ENCODE assay signal across 28 cellular contexts in genomic region chr13:61989984-61990383, GRCh38.
"Had no signal": no experiment of that assay in that cellular context is flagged by ENCODE, and none has a peak within 500 bp of the region (broad histone marks: within the 10 kb centered on the region; RNA-seq: fewer than 3 reads in every experiment).

No MANE protein-coding gene starts in this region.

- H3K27me3 Mint-ChIP-seq: natural killer cell treated with Interleukin-12 subunit alpha and Interleukin-12 subunit beta and Interleukin-15 and Interleukin-18, amount 100 ng/mL, for 72 hours; stimulated activated naive B cell treated with anti-CD40 and anti-IgM and Interleukin-4, amounts not matched to agents 10 μg/mL and 1 μg/mL and 100 μg/mL, for 72 hours; stimulated activated naive CD8-positive, alpha-beta T cell treated with anti-CD3 and anti-CD28 coated beads, Interleukin-15, Interleukin-2, amounts not matched to agents 100 ng/mL and 50 ng/mL, for 24 hours had no signal

- H3K4me3 Mint-ChIP-seq: natural killer cell treated with Interleukin-12 subunit alpha and Interleukin-12 subunit beta and Interleukin-15 and Interleukin-18, amount 100 ng/mL, for 72 hours; nephron progenitor cell; neural crest cell; stimulated activated effector memory CD8-positive, alpha-beta T cell treated with anti-CD3 and anti-CD28 coated beads, Interleukin-12 subunit alpha, Interleukin-12 subunit beta, amount 100 ng/mL, for 72 hours; stimulated activated naive B cell treated with anti-CD40 and anti-IgM and Interleukin-4, amounts not matched to agents 10 μg/mL and 1 μg/mL and 100 μg/mL, for 72 hours; stimulated activated naive CD8-positive, alpha-beta T cell treated with anti-CD3 and anti-CD28 coated beads, Interleukin-15, Interleukin-2, amounts not matched to agents 100 ng/mL and 50 ng/mL, for 24 hours had no signal

- ATAC-seq: natural killer cell treated with Interleukin-12 subunit alpha and Interleukin-12 subunit beta and Interleukin-15 and Interleukin-18, amount 100 ng/mL, for 72 hours; pancreas; right cardiac atrium; right lobe of liver; stimulated activated effector memory CD8-positive, alpha-beta T cell treated with anti-CD3 and anti-CD28 coated beads, Interleukin-12 subunit alpha, Interleukin-12 subunit beta, amount 100 ng/mL, for 72 hours; stimulated activated naive B cell treated with anti-CD40 and anti-IgM and Interleukin-4, amounts not matched to agents 10 μg/mL and 1 μg/mL and 100 μg/mL, for 72 hours had no signal

- H3K4me1 ChIP-seq: pancreas, prostate gland, right lobe of liver, sigmoid colon, stomach, thyroid gland, tibial nerve, upper lobe of left lung, vagina had no signal

- H3K4me1 Mint-ChIP-seq: nephron progenitor cell; neural crest cell; stimulated activated effector memory CD8-positive, alpha-beta T cell treated with anti-CD3 and anti-CD28 coated beads, Interleukin-12 subunit alpha, Interleukin-12 subunit beta, amount 100 ng/mL, for 72 hours; stimulated activated naive B cell treated with anti-CD40 and anti-IgM and Interleukin-4, amounts not matched to agents 10 μg/mL and 1 μg/mL and 100 μg/mL, for 72 hours had no signal

- H3K27ac ChIP-seq: neutrophil, pancreas, prostate gland, right lobe of liver, sigmoid colon, stomach, thoracic aorta, thyroid gland, tibial nerve, upper lobe of left lung, vagina had no signal

- H3K36me3 ChIP-seq: neutrophil, pancreas, prostate gland, right lobe of liver, sigmoid colon, stomach, thoracic aorta, thyroid gland, tibial nerve, upper lobe of left lung, vagina had no signal

- H3K36me3 Mint-ChIP-seq: natural killer cell treated with Interleukin-12 subunit alpha and Interleukin-12 subunit beta and Interleukin-15 and Interleukin-18, amount 100 ng/mL, for 72 hours; stimulated activated effector memory CD8-positive, alpha-beta T cell treated with anti-CD3 and anti-CD28 coated beads, Interleukin-12 subunit alpha, Interleukin-12 subunit beta, amount 100 ng/mL, for 72 hours; stimulated activated naive B cell treated with anti-CD40 and anti-IgM and Interleukin-4, amounts not matched to agents 10 μg/mL and 1 μg/mL and 100 μg/mL, for 72 hours had no signal

- H3K9me3 Mint-ChIP-seq: nephron progenitor cell; stimulated activated naive CD8-positive, alpha-beta T cell treated with anti-CD3 and anti-CD28 coated beads, Interleukin-15, Interleukin-2, amounts not matched to agents 100 ng/mL and 50 ng/mL, for 24 hours had no signal

- FAIRE-seq: urothelium cell line had no signal

- H3K27me3 ChIP-seq: neutrophil, pancreas, right lobe of liver, sigmoid colon, stomach, thyroid gland, tibial nerve, upper lobe of left lung, vagina had no signal

- H3K9me3 ChIP-seq: neutrophil, pancreas, prostate gland, right lobe of liver, sigmoid colon, stomach, thoracic aorta, thyroid gland, tibial nerve, upper lobe of left lung, vagina had no signal

- H3K4me3 ChIP-seq: pancreas, prostate gland, right lobe of liver, sigmoid colon, stomach, thoracic aorta, thyroid gland, tibial nerve, upper lobe of left lung, vagina had no signal

- DNase-seq: nephron progenitor cell; nucleus accumbens; pancreas; retina; right cardiac atrium; right lobe of liver; sigmoid colon; small intestine; stimulated activated CD4-positive, alpha-beta T cell treated with anti-CD3 and anti-CD28 coated beads, Interleukin-15, amount 100 ng/mL, for 24 hours; stimulated activated CD4-positive, alpha-beta T cell treated with anti-CD3 and anti-CD28 coated beads, Interleukin-2, amount 100 ng/mL, for 24 hours; stimulated activated CD4-positive, alpha-beta T cell treated with anti-CD3 and anti-CD28 coated beads, Interleukin-2, amount 100 ng/mL, for 48 hours; stimulated activated CD4-positive, alpha-beta T cell treated with anti-CD3 and anti-CD28 coated beads, Interleukin-4, amount 100 ng/mL, for 24 hours; stimulated activated naive B cell treated with anti-CD40 and anti-IgM and Interleukin-4, amounts not matched to agents 10 μg/mL and 1 μg/mL and 100 μg/mL, for 72 hours; stimulated activated naive CD4-positive, alpha-beta T cell treated with Interleukin-2 at 50 U/mL for 16 hours; stomach; thyroid gland; trophoblast cell; upper lobe of left lung had no signal

- H3K27ac Mint-ChIP-seq: natural killer cell treated with Interleukin-12 subunit alpha and Interleukin-12 subunit beta and Interleukin-15 and Interleukin-18, amount 100 ng/mL, for 72 hours; nephron progenitor cell; stimulated activated effector memory CD8-positive, alpha-beta T cell treated with anti-CD3 and anti-CD28 coated beads, Interleukin-12 subunit alpha, Interleukin-12 subunit beta, amount 100 ng/mL, for 72 hours; stimulated activated naive B cell treated with anti-CD40 and anti-IgM and Interleukin-4, amounts not matched to agents 10 μg/mL and 1 μg/mL and 100 μg/mL, for 72 hours; stimulated activated naive CD8-positive, alpha-beta T cell treated with anti-CD3 and anti-CD28 coated beads, Interleukin-15, Interleukin-2, amounts not matched to agents 100 ng/mL and 50 ng/mL, for 24 hours had no signal
